In genomic region chr13:59659981-59660380, GRCh38 we compare ENCODE assay signal across 8 cellular contexts.
"Had no signal": no experiment of that assay in that cellular context is flagged by ENCODE, and none has a peak within 500 bp of the region (broad histone marks: within the 10 kb centered on the region; RNA-seq: fewer than 3 reads in every experiment).

No MANE protein-coding gene starts in this region.

- ATAC-seq: GM23338, HCT116 had no signal

- H3K4me3 Mint-ChIP-seq: GM23338, H9, HFFc6 had no signal

- H3K9me3 Mint-ChIP-seq: GM23338, HFFc6 had no signal

- H3K27ac Mint-ChIP-seq: GM23338, H9, HFFc6 had no signal

- DNase-seq: GM23248, GOT3, H7, H9, HCEC 1CT, HFFc6 had no signal
